In genomic region chr9:72857632-72858011, GRCh38 we compare ENCODE assay signal across 2 cellular contexts.
TF ChIP-seq lines count a peak whose summit lies in the region.

No MANE protein-coding gene starts in this region.

TF ChIP-seq in A549, 52 proteins besides CTCF, POLR2A, EP300 and RAD21:
- 0 out of 2 replicates have a peak, but pooled peaks have one; percentile 25 for TF ChIP-seq HOXB13 (CRISPR knock-in tag; IDR thresholded peaks at IDR 0.05; ENCODE audit: low read depth)
- no peak for TF ChIP-seq ESRRA (IDR thresholded peaks at IDR 0.05; ENCODE audit: borderline replicate concordance, low read length)
- peak; percentile 11; the same call in 1 of the 2 replicates for TF ChIP-seq HEYL (CRISPR knock-in tag; IDR thresholded peaks at IDR 0.05)
- 0 out of 2 replicates have a peak, but pooled peaks have one; percentile 15 for TF ChIP-seq ATOH8 (CRISPR knock-in tag; IDR thresholded peaks at IDR 0.05; ENCODE audit: low read depth)
- no peak for TF ChIP-seq CHD4 (IDR thresholded peaks at IDR 0.05; ENCODE audit: borderline replicate concordance)

TF ChIP-seq in endothelial cell of umbilical vein, 7 proteins besides CTCF, POLR2A, EP300 and RAD21:
- no peak for TF ChIP-seq FOS (IDR thresholded peaks at IDR 0.05; ENCODE audit: borderline replicate concordance, insufficient read depth, low read length)
- TF ChIP-seq JUN (IDR thresholded peaks at IDR 0.05; ENCODE audit: borderline replicate concordance, insufficient read depth, insufficient read length, low read depth), result no peak
- TF ChIP-seq GATA2 (IDR thresholded peaks at IDR 0.05; ENCODE audit: insufficient read depth, insufficient read length, low read depth, low read length), result no peak
